ENCODE assay signal across 1 cellular context in the genomic region with DNA sequence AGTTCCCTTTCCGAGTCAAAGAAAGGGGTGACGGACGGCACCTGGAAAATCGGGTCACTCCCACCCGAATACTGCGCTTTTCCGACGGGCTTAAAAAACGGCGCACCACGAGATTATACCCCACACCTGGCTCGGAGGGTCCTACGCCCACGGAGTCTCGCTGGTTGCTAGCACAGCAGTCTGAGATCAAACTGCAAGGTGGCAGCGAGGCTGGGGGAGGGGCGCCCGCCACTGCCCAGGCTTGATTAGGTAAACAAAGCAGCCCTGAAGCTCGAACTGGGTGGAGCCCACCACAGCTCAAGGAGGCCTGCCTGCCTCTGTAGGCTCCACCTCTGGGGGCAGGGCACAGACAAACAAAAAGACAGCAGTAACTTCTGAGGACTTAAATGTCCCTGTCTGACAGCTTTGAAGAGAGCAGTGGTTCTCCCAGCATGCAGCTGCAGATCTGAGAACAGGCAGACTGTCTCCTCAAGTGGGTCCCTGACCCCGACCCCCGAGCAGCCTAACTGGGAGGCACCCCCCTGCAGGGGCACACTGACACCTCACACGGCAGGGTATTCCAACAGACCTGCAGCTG.
A peak's percentile ranks its signal among the peaks of the same experiment; 100 is the strongest.
TF ChIP-seq lines count a peak whose summit lies in the region.
"Not testable (repeated sequence)": the region's sequence is repeated elsewhere in the genome, so short reads cannot be mapped to it uniquely, and the experiment has no call there.

No MANE protein-coding gene starts in this region.

TF ChIP-seq in HepG2, 621 proteins besides CTCF, POLR2A, EP300 and RAD21:
- TF ChIP-seq ZNF281 (CRISPR knock-in tag; IDR thresholded peaks at IDR 0.05; ENCODE audit: borderline replicate concordance) (peak; percentile 85), FOXA1 (CRISPR knock-in tag; IDR thresholded peaks at IDR 0.05) (peak; percentile 38; the same call in 1 of the 2 replicates), ZMYM4 (CRISPR knock-in tag; IDR thresholded peaks at IDR 0.05) (0 out of 2 replicates have a peak, but pooled peaks have one; percentile 13)
- not testable (repeated sequence) for TF ChIP-seq FOXA1 (IDR thresholded peaks at IDR 0.05)
- TF ChIP-seq, protein P1, sequence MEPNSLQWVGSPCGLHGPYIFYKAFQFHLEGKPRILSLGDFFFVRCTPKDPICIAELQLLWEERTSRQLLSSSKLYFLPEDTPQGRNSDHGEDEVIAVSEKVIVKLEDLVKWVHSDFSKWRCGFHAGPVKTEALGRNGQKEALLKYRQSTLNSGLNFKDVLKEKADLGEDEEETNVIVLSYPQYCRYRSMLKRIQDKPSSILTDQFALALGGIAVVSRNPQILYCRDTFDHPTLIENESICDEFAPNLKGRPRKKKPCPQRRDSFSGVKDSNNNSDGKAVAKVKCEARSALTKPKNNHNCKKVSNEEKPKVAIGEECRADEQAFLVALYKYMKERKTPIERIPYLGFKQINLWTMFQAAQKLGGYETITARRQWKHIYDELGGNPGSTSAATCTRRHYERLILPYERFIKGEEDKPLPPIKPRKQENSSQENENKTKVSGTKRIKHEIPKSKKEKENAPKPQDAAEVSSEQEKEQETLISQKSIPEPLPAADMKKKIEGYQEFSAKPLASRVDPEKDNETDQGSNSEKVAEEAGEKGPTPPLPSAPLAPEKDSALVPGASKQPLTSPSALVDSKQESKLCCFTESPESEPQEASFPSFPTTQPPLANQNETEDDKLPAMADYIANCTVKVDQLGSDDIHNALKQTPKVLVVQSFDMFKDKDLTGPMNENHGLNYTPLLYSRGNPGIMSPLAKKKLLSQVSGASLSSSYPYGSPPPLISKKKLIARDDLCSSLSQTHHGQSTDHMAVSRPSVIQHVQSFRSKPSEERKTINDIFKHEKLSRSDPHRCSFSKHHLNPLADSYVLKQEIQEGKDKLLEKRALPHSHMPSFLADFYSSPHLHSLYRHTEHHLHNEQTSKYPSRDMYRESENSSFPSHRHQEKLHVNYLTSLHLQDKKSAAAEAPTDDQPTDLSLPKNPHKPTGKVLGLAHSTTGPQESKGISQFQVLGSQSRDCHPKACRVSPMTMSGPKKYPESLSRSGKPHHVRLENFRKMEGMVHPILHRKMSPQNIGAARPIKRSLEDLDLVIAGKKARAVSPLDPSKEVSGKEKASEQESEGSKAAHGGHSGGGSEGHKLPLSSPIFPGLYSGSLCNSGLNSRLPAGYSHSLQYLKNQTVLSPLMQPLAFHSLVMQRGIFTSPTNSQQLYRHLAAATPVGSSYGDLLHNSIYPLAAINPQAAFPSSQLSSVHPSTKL (CRISPR knock-in tag; IDR thresholded peaks at IDR 0.05) = peak; percentile 27; the same call in 1 of the 2 replicates
